ENCODE assay signal across 33 cellular contexts in the genomic region with DNA sequence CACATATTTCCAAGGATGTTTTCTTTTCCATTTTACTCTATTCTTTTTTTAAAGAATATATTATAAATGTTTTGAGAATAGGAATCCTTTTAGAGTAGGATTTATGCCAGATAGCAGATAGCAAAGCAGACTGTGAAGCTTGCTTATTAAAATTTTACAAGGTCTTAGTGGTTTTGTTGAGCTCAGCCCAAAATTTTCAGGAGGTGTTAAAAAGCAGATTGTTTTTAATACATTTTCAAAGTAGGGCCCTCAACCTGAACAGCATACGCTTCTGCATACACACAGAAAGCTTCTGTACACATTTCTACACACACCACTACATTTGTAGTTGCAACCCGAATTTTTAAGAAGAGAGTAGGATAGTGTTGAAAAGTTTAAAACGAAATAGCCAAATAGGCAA.
DNase-seq lines count a peak whose midpoint lies in the region; ATAC-seq and TF ChIP-seq lines count a peak whose summit lies in the region.
"Had no signal": no experiment of that assay in that cellular context is flagged by ENCODE, and none has a peak within 500 bp of the region (broad histone marks: within the 10 kb centered on the region; RNA-seq: fewer than 3 reads in every experiment).

No MANE protein-coding gene starts in this region.

- ATAC-seq in heart left ventricle, result no peak
- ATAC-seq in right cardiac atrium, result no peak
- ATAC-seq in sciatic nerve, result no peak
- ATAC-seq in GM18870 (IDR thresholded peaks at IDR 0.05; ENCODE audit: unreplicated experiment), result no peak
- ATAC-seq: activated T-cell treated with anti-CD3 and anti-CD28 coated beads, Interleukin-2, amount 50 U/mL, for 4 hours; gastrocnemius medialis had no signal

- peak overlapping the region in 7 of 12 donors; percentile 4 to 57 (median 25) for H3K27ac ChIP-seq in heart left ventricle
- no peak overlapping the region for H3K27ac ChIP-seq in right cardiac atrium (ENCODE audit: low read length)
- peak overlapping the region; percentile 3 for H3K27ac ChIP-seq in hepatocyte
- H3K27ac ChIP-seq in vagina, result peak overlapping the region; percentile 38
- H3K27ac ChIP-seq: esophagus squamous epithelium, gastrocnemius medialis, parathyroid adenoma had no signal

- CTCF ChIA-PET in activated naive CD4-positive, alpha-beta T cell treated with anti-CD3 and anti-CD28 coated beads for 36 hours (lab: Charles Lee), result no interaction called here

- H3K4me2 ChIP-seq in hepatocyte, result no peak overlapping the region

- H3K4me3 Mint-ChIP-seq in activated naive CD4-positive, alpha-beta T cell treated with anti-CD3 and anti-CD28 coated beads for 36 hours, result no peak overlapping the region
- H3K4me3 Mint-ChIP-seq: activated naive CD8-positive, alpha-beta T cell treated with anti-CD3 and anti-CD28 coated beads, Interleukin-2, amount 10 ng/mL, durations not matched to agents 7 days and 5 days; activated T-cell treated with anti-CD3 and anti-CD28 coated beads, Interleukin-2, amount 50 U/mL, for 4 hours; CD14-positive monocyte; dendritic cell treated with granulocyte-macrophage colony-stimulating factor and Interleukin-4, amounts not matched to agents 40 ng/mL and 50 ng/mL, for 4 days; neural crest cell had no signal

- no peaks in the 10 kb centered on the region for H3K4me1 Mint-ChIP-seq in activated naive CD4-positive, alpha-beta T cell treated with anti-CD3 and anti-CD28 coated beads for 36 hours (ENCODE audit: low read depth)
- H3K4me1 Mint-ChIP-seq: activated naive CD8-positive, alpha-beta T cell treated with anti-CD3 and anti-CD28 coated beads, Interleukin-2, amount 10 ng/mL, durations not matched to agents 7 days and 5 days; CD14-positive monocyte had no signal

- H3K9me3 ChIP-seq in heart left ventricle (no peaks in the 10 kb centered on the region), right cardiac atrium (ENCODE audit: control insufficient read depth, low read length) (no peaks in the 10 kb centered on the region), adipocyte (ENCODE audit: control insufficient read depth, low read length) (no peaks in the 10 kb centered on the region), hepatocyte (ENCODE audit: low read depth) (no peaks in the 10 kb centered on the region), vagina (no peaks in the 10 kb centered on the region)
- H3K9me3 ChIP-seq: Caco-2, esophagus squamous epithelium, gastrocnemius medialis, thyroid gland had no signal

- H3K9me2 ChIP-seq in hepatocyte (replicated peaks; ENCODE audit: insufficient read depth), result no peaks in the 10 kb centered on the region

- no peak overlapping the region for H2AFZ ChIP-seq in hepatocyte
- H2AFZ ChIP-seq: parathyroid adenoma had no signal

- H3K79me2 ChIP-seq in hepatocyte, result no peaks in the 10 kb centered on the region
- H3K79me2 ChIP-seq: parathyroid adenoma had no signal

- H3K36me3 Mint-ChIP-seq in activated naive CD4-positive, alpha-beta T cell treated with anti-CD3 and anti-CD28 coated beads for 36 hours (ENCODE audit: low read depth), result no peaks in the 10 kb centered on the region
- H3K36me3 Mint-ChIP-seq: activated naive CD8-positive, alpha-beta T cell treated with anti-CD3 and anti-CD28 coated beads, Interleukin-2, amount 10 ng/mL, durations not matched to agents 7 days and 5 days; CD14-positive monocyte had no signal

- intact Hi-C loops in heart left ventricle (cut with DNase I) (loop anchor here in 1 of 10 donors (10.0 kb wide), 1 partner anchor 147 kb away; a partner anchor contains a TSS), right cardiac atrium (cut with DNase I) (no loop called here), vagina (cut with DNase I) (no loop called here), sciatic nerve (cut with DNase I) (no loop called here)
- intact Hi-C loops in activated naive CD4-positive, alpha-beta T cell treated with anti-CD3 and anti-CD28 coated beads for 36 hours (cut with micrococcal nuclease), result no loop called here

- H3K4me3 ChIP-seq in heart left ventricle (no peak overlapping the region), right cardiac atrium (ENCODE audit: low read length) (no peak overlapping the region), adipocyte (ENCODE audit: low read length) (peak overlapping the region; percentile 10), hepatocyte (no peak overlapping the region), vagina (no peak overlapping the region)
- H3K4me3 ChIP-seq: esophagus squamous epithelium, gastrocnemius medialis, thyroid gland had no signal

- H3K36me3 ChIP-seq in heart left ventricle (peaks cover 0 to 43% (median 19%) of the 10 kb centered on the region in 9 donors), adipocyte (ENCODE audit: control insufficient read depth, insufficient read depth, low read length, severe bottlenecking) (peaks cover 58% of the 10 kb centered on the region), hepatocyte (replicated peaks; ENCODE audit: insufficient read depth, low read depth) (no peaks in the 10 kb centered on the region), vagina (peaks cover 0 to 20% of the 10 kb centered on the region in 2 donors)

- no peak for TF ChIP-seq CTCF in heart left ventricle (IDR thresholded peaks at IDR 0.05)
- TF ChIP-seq CTCF in hepatocyte (IDR thresholded peaks at IDR 0.05; ENCODE audit: poor library complexity), result no peak
- no peak for TF ChIP-seq CTCF in vagina (IDR thresholded peaks at IDR 0.05)

- H3K27ac Mint-ChIP-seq in activated naive CD4-positive, alpha-beta T cell treated with anti-CD3 and anti-CD28 coated beads for 36 hours, result no peak overlapping the region
- H3K27ac Mint-ChIP-seq: activated naive CD8-positive, alpha-beta T cell treated with anti-CD3 and anti-CD28 coated beads, Interleukin-2, amount 10 ng/mL, durations not matched to agents 7 days and 5 days; CD14-positive monocyte; dendritic cell treated with granulocyte-macrophage colony-stimulating factor and Interleukin-4, amounts not matched to agents 40 ng/mL and 50 ng/mL, for 4 days had no signal

- no peaks in the 10 kb centered on the region for H3K27me3 Mint-ChIP-seq in activated naive CD4-positive, alpha-beta T cell treated with anti-CD3 and anti-CD28 coated beads for 36 hours (ENCODE audit: low read depth)

- peak overlapping the region; percentile 77 for H3K9ac ChIP-seq in adipocyte (ENCODE audit: low read length)
- H3K9ac ChIP-seq: parathyroid adenoma had no signal

- no peaks in the 10 kb centered on the region for H4K20me1 ChIP-seq in hepatocyte (ENCODE audit: insufficient read depth, poor library complexity, severe bottlenecking)

- H3K27me3 ChIP-seq in heart left ventricle (no peaks in the 10 kb centered on the region), right cardiac atrium (ENCODE audit: control insufficient read depth, insufficient read depth) (no peaks in the 10 kb centered on the region), adipocyte (replicated peaks; ENCODE audit: control insufficient read depth, insufficient read depth, low read length) (no peaks in the 10 kb centered on the region), hepatocyte (no peaks in the 10 kb centered on the region), vagina (no peaks in the 10 kb centered on the region)
- H3K27me3 ChIP-seq: esophagus squamous epithelium, gastrocnemius medialis, thyroid gland had no signal

- no peak for DNase-seq in heart left ventricle
- DNase-seq in right cardiac atrium, result no peak
- DNase-seq in adipocyte (ENCODE audit: low read depth), result no peak
- DNase-seq in hepatocyte (ENCODE audit: low spot score), result no peak
- no peak for DNase-seq in vagina (ENCODE audit: extremely low spot score in 2 of 2)
- DNase-seq in sciatic nerve (ENCODE audit: low spot score), result no peak
- DNase-seq in activated naive CD4-positive, alpha-beta T cell treated with anti-CD3 and anti-CD28 coated beads for 36 hours, result no peak
- DNase-seq: 8988T; activated CD4-positive, CD25-positive, alpha-beta regulatory T cell; activated gamma-delta T cell; activated naive CD8-positive, alpha-beta T cell treated with anti-CD3 and anti-CD28 coated beads, Interleukin-2, amount 10 ng/mL, durations not matched to agents 7 days and 5 days; activated T-cell treated with anti-CD3 and anti-CD28 coated beads, Interleukin-2, amount 50 U/mL, for 4 hours; Caco-2; central memory CD4-positive, alpha-beta T cell; DMS53; esophagus squamous epithelium; gastrocnemius medialis; hippocampal formation; mammary epithelial cell; NCI-H1092; NCI-H1694 treated with DMSO at 0.1 percent for 48 hours; NCI-H446 treated with DMSO at 0.1 percent for 48 hours; NCI-H774; retina; SIG-M5; stimulated activated CD4-positive, alpha-beta T cell treated with anti-CD3 and anti-CD28 coated beads, Interleukin-4, amount 100 ng/mL, for 1 hour; T1000; thyroid gland had no signal

- no peaks in the 10 kb centered on the region for H3K9me3 Mint-ChIP-seq in activated naive CD4-positive, alpha-beta T cell treated with anti-CD3 and anti-CD28 coated beads for 36 hours
- H3K9me3 Mint-ChIP-seq: activated naive CD8-positive, alpha-beta T cell treated with anti-CD3 and anti-CD28 coated beads, Interleukin-2, amount 10 ng/mL, durations not matched to agents 7 days and 5 days; activated T-cell treated with anti-CD3 and anti-CD28 coated beads, Interleukin-2, amount 50 U/mL, for 4 hours; CD14-positive monocyte; dendritic cell treated with granulocyte-macrophage colony-stimulating factor and Interleukin-4, amounts not matched to agents 40 ng/mL and 50 ng/mL, for 4 days; neural crest cell had no signal

- H3K4me1 ChIP-seq in heart left ventricle, result peaks cover 0 to 45% (median 3%) of the 10 kb centered on the region in 12 donors
- peaks cover 4% of the 10 kb centered on the region for H3K4me1 ChIP-seq in right cardiac atrium (ENCODE audit: control insufficient read depth, insufficient read depth, low read length)
- peaks cover 68% of the 10 kb centered on the region for H3K4me1 ChIP-seq in adipocyte (ENCODE audit: control insufficient read depth, insufficient read depth, low read length)
- peaks cover 4% of the 10 kb centered on the region for H3K4me1 ChIP-seq in hepatocyte (ENCODE audit: insufficient read depth)
- peaks cover 10% of the 10 kb centered on the region for H3K4me1 ChIP-seq in vagina
- H3K4me1 ChIP-seq: gastrocnemius medialis, parathyroid adenoma had no signal

- WGBS in heart left ventricle, 4 donors, result 67 to 86% (median 81%) methylated on average over 3 of the region's 3 CpGs
- WGBS in right cardiac atrium, result 65% methylated on average over 3 of the region's 3 CpGs
- WGBS in hepatocyte (ENCODE audit: low lambda C conversion rate, missing lambda C conversion rate), result 63% methylated on average over 3 of the region's 3 CpGs

- TF ChIP-seq POLR2A in heart left ventricle (IDR thresholded peaks at IDR 0.05), result no peak
- TF ChIP-seq POLR2A in vagina (IDR thresholded peaks at IDR 0.05), result no peak
